In the genomic region with DNA sequence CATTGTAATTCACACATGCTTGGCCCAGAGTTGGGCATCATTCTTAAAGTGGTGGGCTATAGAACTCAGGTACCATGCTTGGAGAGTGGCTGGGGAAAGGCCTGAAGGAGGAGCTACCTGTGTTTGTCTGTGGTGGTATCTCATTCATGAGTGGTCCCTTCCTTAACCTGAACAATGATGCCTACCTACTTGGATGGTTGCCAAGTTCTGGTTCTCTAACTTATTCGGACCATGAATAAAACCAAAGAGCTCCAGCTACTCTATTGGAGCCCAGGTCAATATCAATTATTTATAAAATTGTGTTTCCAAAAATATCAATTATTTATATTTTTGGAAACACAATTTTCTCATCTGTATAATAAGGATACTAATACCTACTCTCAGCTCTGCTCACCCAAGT, we compare ENCODE assay signal across 1 cellular context.
TF ChIP-seq lines count a peak whose summit lies in the region.

No MANE protein-coding gene starts in this region.

TF ChIP-seq in K562, 482 proteins besides CTCF, POLR2A, EP300 and RAD21 (continued from another document):
- TF ChIP-seq, protein P1, sequence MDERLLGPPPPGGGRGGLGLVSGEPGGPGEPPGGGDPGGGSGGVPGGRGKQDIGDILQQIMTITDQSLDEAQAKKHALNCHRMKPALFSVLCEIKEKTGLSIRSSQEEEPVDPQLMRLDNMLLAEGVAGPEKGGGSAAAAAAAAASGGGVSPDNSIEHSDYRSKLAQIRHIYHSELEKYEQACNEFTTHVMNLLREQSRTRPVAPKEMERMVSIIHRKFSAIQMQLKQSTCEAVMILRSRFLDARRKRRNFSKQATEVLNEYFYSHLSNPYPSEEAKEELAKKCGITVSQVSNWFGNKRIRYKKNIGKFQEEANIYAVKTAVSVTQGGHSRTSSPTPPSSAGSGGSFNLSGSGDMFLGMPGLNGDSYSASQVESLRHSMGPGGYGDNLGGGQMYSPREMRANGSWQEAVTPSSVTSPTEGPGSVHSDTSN (CRISPR knock-in tag; IDR thresholded peaks at IDR 0.05; ENCODE audit: low read depth), result no peak
- TF ChIP-seq, protein P1 (tag; conservative IDR thresholded peaks at IDR 0.05; ENCODE audit: low read depth), result no peak
- TF ChIP-seq, protein P2, sequence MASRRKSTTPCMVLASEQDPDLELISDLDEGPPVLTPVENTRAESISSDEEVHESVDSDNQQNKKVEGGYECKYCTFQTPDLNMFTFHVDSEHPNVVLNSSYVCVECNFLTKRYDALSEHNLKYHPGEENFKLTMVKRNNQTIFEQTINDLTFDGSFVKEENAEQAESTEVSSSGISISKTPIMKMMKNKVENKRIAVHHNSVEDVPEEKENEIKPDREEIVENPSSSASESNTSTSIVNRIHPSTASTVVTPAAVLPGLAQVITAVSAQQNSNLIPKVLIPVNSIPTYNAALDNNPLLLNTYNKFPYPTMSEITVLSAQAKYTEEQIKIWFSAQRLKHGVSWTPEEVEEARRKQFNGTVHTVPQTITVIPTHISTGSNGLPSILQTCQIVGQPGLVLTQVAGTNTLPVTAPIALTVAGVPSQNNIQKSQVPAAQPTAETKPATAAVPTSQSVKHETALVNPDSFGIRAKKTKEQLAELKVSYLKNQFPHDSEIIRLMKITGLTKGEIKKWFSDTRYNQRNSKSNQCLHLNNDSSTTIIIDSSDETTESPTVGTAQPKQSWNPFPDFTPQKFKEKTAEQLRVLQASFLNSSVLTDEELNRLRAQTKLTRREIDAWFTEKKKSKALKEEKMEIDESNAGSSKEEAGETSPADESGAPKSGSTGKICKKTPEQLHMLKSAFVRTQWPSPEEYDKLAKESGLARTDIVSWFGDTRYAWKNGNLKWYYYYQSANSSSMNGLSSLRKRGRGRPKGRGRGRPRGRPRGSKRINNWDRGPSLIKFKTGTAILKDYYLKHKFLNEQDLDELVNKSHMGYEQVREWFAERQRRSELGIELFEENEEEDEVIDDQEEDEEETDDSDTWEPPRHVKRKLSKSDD (conservative IDR thresholded peaks at IDR 0.05; ENCODE audit: low read length), result no peak
- TF ChIP-seq, protein P3, sequence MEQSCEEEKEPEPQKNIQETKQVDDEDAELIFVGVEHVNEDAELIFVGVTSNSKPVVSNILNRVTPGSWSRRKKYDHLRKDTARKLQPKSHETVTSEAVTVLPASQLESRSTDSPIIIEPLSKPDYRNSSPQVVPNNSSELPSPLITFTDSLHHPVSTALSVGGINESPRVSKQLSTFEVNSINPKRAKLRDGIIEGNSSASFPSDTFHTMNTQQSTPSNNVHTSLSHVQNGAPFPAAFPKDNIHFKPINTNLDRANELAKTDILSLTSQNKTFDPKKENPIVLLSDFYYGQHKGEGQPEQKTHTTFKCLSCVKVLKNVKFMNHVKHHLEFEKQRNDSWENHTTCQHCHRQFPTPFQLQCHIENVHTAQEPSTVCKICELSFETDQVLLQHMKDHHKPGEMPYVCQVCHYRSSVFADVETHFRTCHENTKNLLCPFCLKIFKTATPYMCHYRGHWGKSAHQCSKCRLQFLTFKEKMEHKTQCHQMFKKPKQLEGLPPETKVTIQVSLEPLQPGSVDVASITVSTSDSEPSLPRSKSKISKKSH (CRISPR knock-in tag; IDR thresholded peaks at IDR 0.05), result no peak
- TF ChIP-seq ZNF436 (CRISPR knock-in tag; IDR thresholded peaks at IDR 0.05) (no peak), SMARCC2 (IDR thresholded peaks at IDR 0.05; ENCODE audit: low read depth) (no peak), NFIX (CRISPR knock-in tag; IDR thresholded peaks at IDR 0.05; ENCODE audit: low read depth) (peak; percentile 68), CC2D1A (IDR thresholded peaks at IDR 0.05) (no peak), NFIC (IDR thresholded peaks at IDR 0.05) (peak; percentile 87), MAFF (IDR thresholded peaks at IDR 0.05; ENCODE audit: low read length) (no peak), NR2F6 (CRISPR knock-in tag; IDR thresholded peaks at IDR 0.05) (no peak), HDAC3 (IDR thresholded peaks at IDR 0.05; ENCODE audit: borderline replicate concordance, partially characterized antibody) (no peak), PURB (CRISPR knock-in tag; IDR thresholded peaks at IDR 0.05; ENCODE audit: low read depth) (no peak)
- TF ChIP-seq, protein P4, sequence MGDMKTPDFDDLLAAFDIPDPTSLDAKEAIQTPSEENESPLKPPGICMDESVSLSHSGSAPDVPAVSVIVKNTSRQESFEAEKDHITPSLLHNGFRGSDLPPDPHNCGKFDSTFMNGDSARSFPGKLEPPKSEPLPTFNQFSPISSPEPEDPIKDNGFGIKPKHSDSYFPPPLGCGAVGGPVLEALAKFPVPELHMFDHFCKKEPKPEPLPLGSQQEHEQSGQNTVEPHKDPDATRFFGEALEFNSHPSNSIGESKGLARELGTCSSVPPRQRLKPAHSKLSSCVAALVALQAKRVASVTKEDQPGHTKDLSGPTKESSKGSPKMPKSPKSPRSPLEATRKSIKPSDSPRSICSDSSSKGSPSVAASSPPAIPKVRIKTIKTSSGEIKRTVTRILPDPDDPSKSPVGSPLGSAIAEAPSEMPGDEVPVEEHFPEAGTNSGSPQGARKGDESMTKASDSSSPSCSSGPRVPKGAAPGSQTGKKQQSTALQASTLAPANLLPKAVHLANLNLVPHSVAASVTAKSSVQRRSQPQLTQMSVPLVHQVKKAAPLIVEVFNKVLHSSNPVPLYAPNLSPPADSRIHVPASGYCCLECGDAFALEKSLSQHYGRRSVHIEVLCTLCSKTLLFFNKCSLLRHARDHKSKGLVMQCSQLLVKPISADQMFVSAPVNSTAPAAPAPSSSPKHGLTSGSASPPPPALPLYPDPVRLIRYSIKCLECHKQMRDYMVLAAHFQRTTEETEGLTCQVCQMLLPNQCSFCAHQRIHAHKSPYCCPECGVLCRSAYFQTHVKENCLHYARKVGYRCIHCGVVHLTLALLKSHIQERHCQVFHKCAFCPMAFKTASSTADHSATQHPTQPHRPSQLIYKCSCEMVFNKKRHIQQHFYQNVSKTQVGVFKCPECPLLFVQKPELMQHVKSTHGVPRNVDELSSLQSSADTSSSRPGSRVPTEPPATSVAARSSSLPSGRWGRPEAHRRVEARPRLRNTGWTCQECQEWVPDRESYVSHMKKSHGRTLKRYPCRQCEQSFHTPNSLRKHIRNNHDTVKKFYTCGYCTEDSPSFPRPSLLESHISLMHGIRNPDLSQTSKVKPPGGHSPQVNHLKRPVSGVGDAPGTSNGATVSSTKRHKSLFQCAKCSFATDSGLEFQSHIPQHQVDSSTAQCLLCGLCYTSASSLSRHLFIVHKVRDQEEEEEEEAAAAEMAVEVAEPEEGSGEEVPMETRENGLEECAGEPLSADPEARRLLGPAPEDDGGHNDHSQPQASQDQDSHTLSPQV (IDR thresholded peaks at IDR 0.05), result no peak
